ENCODE assay signal across 1 cellular context in the genomic region with DNA sequence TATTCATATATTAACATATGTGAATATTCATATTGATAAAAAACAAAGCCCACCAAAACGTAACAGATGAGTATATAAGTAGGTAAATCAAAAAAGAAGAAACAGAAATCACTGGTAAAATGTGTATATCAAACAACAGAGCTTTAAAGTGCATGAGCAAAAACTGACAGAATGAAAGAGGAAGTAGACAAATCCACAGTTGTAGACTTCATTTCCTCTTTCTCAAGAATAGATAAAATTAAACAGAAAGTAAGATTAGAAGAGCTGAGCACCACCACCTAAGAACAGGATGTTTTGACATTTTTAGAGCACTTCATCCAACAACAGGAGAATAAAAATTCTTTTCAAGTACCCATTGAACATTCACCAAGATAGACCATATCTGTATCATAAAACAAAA.
TF ChIP-seq lines count a peak whose summit lies in the region.

No MANE protein-coding gene starts in this region.

TF ChIP-seq in GM23338, 12 proteins besides CTCF, POLR2A, EP300 and RAD21 (continued from another document):
- TF ChIP-seq, protein P1, sequence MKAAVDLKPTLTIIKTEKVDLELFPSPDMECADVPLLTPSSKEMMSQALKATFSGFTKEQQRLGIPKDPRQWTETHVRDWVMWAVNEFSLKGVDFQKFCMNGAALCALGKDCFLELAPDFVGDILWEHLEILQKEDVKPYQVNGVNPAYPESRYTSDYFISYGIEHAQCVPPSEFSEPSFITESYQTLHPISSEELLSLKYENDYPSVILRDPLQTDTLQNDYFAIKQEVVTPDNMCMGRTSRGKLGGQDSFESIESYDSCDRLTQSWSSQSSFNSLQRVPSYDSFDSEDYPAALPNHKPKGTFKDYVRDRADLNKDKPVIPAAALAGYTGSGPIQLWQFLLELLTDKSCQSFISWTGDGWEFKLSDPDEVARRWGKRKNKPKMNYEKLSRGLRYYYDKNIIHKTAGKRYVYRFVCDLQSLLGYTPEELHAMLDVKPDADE (IDR thresholded peaks at IDR 0.05) = no peak
- TF ChIP-seq ZNF114 (CRISPR knock-in tag; IDR thresholded peaks at IDR 0.05) = no peak
- TF ChIP-seq ZNF331 (CRISPR knock-in tag; IDR thresholded peaks at IDR 0.05; ENCODE audit: low read depth) = no peak
